In the genomic region with DNA sequence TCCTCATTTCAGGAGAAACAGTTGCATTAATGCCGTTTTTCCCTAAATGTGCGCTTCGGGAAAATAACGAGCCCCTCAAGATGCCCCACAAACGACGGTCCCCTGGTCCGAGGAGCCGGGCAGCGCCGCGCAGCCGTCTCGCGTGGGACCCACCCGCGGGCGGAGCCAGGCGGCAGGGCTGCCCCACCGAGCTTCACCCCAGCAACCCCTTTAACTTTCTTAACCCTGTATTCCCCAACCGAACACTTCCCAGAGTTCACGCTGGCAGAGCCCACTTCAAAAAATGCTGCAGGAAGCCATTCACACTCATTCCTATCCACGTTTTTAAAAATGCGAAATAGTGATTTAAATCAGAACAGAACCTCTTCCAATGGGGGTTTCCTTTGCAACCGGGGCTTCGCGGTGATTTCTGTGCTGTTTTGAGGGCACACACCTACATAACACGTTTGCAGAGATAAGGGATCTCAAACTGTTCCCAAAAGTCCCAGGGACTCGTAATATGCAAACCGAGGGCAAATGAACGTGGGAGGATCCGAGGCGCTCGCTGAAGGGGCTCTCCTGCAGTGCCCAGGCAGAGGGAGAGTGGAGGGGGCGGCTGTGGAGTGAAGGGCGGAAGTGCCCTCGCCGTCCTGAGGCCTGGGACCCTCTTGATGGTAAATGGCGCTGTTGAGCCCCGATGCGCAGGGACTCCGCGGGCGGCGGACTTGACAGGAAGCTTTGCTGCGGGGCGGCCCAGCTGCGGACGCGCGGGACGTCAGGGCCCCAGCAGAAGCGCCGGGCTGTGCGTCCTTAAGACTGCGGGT, we compare ENCODE assay signal across 8 cellular contexts.
DNase-seq lines count a peak whose midpoint lies in the region; ATAC-seq and TF ChIP-seq lines count a peak whose summit lies in the region.

No MANE protein-coding gene starts in this region.

- H3K9me3 ChIP-seq in ovary = no peaks in the 10 kb centered on the region

- no peak for TF ChIP-seq CTCF in ovary (IDR thresholded peaks at IDR 0.05)

- 1% methylated on average over 55 of the region's 55 CpGs for WGBS in ovary, 3 donors

- intact Hi-C loops in ovary (cut with DNase I) = no loop called here

- H3K4me3 ChIP-seq in ovary = peak overlapping the region; percentile 45

- H3K27ac ChIP-seq in ovary = no peak overlapping the region

- H3K4me1 ChIP-seq in ovary (ENCODE audit: insufficient read depth) = peaks cover 2% of the 10 kb centered on the region

- TF ChIP-seq POLR2A in ovary (IDR thresholded peaks at IDR 0.05) = no peak

- ATAC-seq in GM18867 (IDR thresholded peaks at IDR 0.05; ENCODE audit: unreplicated experiment) (peak; percentile 92), HG02981 (IDR thresholded peaks at IDR 0.05; ENCODE audit: unreplicated experiment) (peak; percentile 92)

- TF ChIP-seq EP300 in ovary (IDR thresholded peaks at IDR 0.05) = no peak

- no peaks in the 10 kb centered on the region for H3K36me3 ChIP-seq in ovary

- no peaks in the 10 kb centered on the region for H3K27me3 ChIP-seq in ovary

- peak; percentile 59 for DNase-seq in AG08396 (ENCODE audit: low spot score)
- DNase-seq in NCI-H748 treated with DMSO at 0.1 percent for 48 hours (lab: John Stamatoyannopoulos, UW) = peak; percentile 39
- peak; percentile 2 for DNase-seq in activated T-helper 9 cell treated with anti-CD3 and anti-CD28 coated beads, Interleukin-2, amount 50 U/mL, for 16 hours (ENCODE audit: low read depth)
- DNase-seq in globus pallidus (ENCODE audit: low spot score) = peak; percentile 11
- peak in 3 of 5 donors; percentile 9 to 42 (median 32) for DNase-seq in ovary
- DNase-seq in NCI-H2107 treated with DMSO at 0.1 percent for 48 hours (lab: John Stamatoyannopoulos, UW; ENCODE audit: unreplicated experiment) = no peak
